ENCODE assay signal across 30 cellular contexts in genomic region chr3:126371096-126371705, GRCh38. TPM values are rescaled to one million over a fixed set of nuclear protein-coding genes. Genes with fewer than 3 reads are reported as not detected.
"Had no signal": no experiment of that assay in that cellular context is flagged by ENCODE, and none has a peak within 500 bp of the region (broad histone marks: within the 10 kb centered on the region; RNA-seq: fewer than 3 reads in every experiment).

No MANE protein-coding gene starts in this region.

- H3K4me1 Mint-ChIP-seq: activated CD4-positive, alpha-beta memory T cell treated with anti-CD3 and anti-CD28 coated beads, Interleukin-2, amount 10 ng/mL, durations not matched to agents 7 days and 5 days; immature natural killer cell; natural killer cell; stimulated activated memory B cell treated with anti-CD40 and anti-IgM and Interleukin-4, amounts not matched to agents 10 μg/mL and 1 μg/mL and 100 μg/mL, for 72 hours; T-helper 17 cell had no signal

- H2AFZ ChIP-seq: hepatocyte had no signal

- H3K9me3 Mint-ChIP-seq: activated CD4-positive, alpha-beta memory T cell treated with anti-CD3 and anti-CD28 coated beads, Interleukin-2, amount 10 ng/mL, durations not matched to agents 7 days and 5 days; activated naive CD4-positive, alpha-beta T cell treated with anti-CD3 and anti-CD28 coated beads, Interleukin-2, amount 50 U/mL, for 72 hours; activated T-helper 1 cell treated with anti-CD3 and anti-CD28 coated beads, Interleukin-12 subunit alpha, Interleukin-12 subunit beta, Interleukin-2, Interleukin-4 antibody, amounts not matched to agents 30 ng/mL and 10 ng/mL and 1 ng/mL, durations not matched to agents 14 hours and 24 hours and 36 hours; immature natural killer cell; natural killer cell; stimulated activated memory B cell treated with anti-CD40 and anti-IgM and Interleukin-4, amounts not matched to agents 10 μg/mL and 1 μg/mL and 100 μg/mL, for 72 hours had no signal

- H3K4me3 Mint-ChIP-seq: activated CD4-positive, alpha-beta memory T cell treated with anti-CD3 and anti-CD28 coated beads, Interleukin-2, amount 10 ng/mL, durations not matched to agents 7 days and 5 days; activated T-helper 1 cell treated with anti-CD3 and anti-CD28 coated beads, Interleukin-12 subunit alpha, Interleukin-12 subunit beta, Interleukin-2, Interleukin-4 antibody, amounts not matched to agents 30 ng/mL and 10 ng/mL and 1 ng/mL, durations not matched to agents 14 hours and 24 hours and 36 hours; immature natural killer cell; natural killer cell; stimulated activated memory B cell treated with anti-CD40 and anti-IgM and Interleukin-4, amounts not matched to agents 10 μg/mL and 1 μg/mL and 100 μg/mL, for 72 hours; T-helper 17 cell had no signal

- H3K36me3 Mint-ChIP-seq: activated naive CD4-positive, alpha-beta T cell treated with anti-CD3 and anti-CD28 coated beads, Interleukin-2, amount 50 U/mL, for 72 hours; immature natural killer cell; natural killer cell; stimulated activated memory B cell treated with anti-CD40 and anti-IgM and Interleukin-4, amounts not matched to agents 10 μg/mL and 1 μg/mL and 100 μg/mL, for 72 hours had no signal

- H3K36me3 ChIP-seq: ascending aorta, brain microvascular endothelial cell, left lung, stomach, suprapubic skin, tibial nerve, vagina had no signal

- H3K4me1 ChIP-seq: ascending aorta, stomach had no signal

- H3K79me2 ChIP-seq: hepatocyte had no signal

- H3K4me3 ChIP-seq: ascending aorta, hepatocyte, left lung, stomach, suprapubic skin, tibial nerve, vagina had no signal

- H3K27ac Mint-ChIP-seq: activated CD4-positive, alpha-beta memory T cell treated with anti-CD3 and anti-CD28 coated beads, Interleukin-2, amount 10 ng/mL, durations not matched to agents 7 days and 5 days; activated naive CD4-positive, alpha-beta T cell treated with anti-CD3 and anti-CD28 coated beads, Interleukin-2, amount 50 U/mL, for 72 hours; activated T-helper 1 cell treated with anti-CD3 and anti-CD28 coated beads, Interleukin-12 subunit alpha, Interleukin-12 subunit beta, Interleukin-2, Interleukin-4 antibody, amounts not matched to agents 30 ng/mL and 10 ng/mL and 1 ng/mL, durations not matched to agents 14 hours and 24 hours and 36 hours; immature natural killer cell; natural killer cell; stimulated activated memory B cell treated with anti-CD40 and anti-IgM and Interleukin-4, amounts not matched to agents 10 μg/mL and 1 μg/mL and 100 μg/mL, for 72 hours; T-helper 17 cell had no signal

- H3K27me3 ChIP-seq: ascending aorta, brain microvascular endothelial cell, hepatocyte, left lung, stomach, tibial nerve, vagina had no signal

- H3K4me2 ChIP-seq: hepatocyte had no signal

- DNase-seq: activated CD4-positive, alpha-beta memory T cell treated with anti-CD3 and anti-CD28 coated beads, Interleukin-2, amount 10 ng/mL, durations not matched to agents 7 days and 5 days; activated CD4-positive, alpha-beta T cell treated with anti-CD3 and anti-CD28 coated beads for 48 hours; activated T-cell treated with anti-CD3 and anti-CD28 coated beads for 4 hours; brain microvascular endothelial cell; caudate nucleus; effector memory CD4-positive, alpha-beta T cell; glutamatergic neuron; immature natural killer cell; kidney glomerular epithelial cell; midbrain; natural killer cell; small intestine; stimulated activated CD4-positive, alpha-beta T cell treated with anti-CD3 and anti-CD28 coated beads, Interleukin-15, amount 100 ng/mL, for 24 hours; stomach; T-helper 17 cell had no signal

- H3K27ac ChIP-seq: ascending aorta, brain microvascular endothelial cell, hepatocyte, left lung, stomach, suprapubic skin, tibial nerve, vagina had no signal

- H3K9me3 ChIP-seq: ascending aorta, left lung, stomach, suprapubic skin, tibial nerve, vagina had no signal

RNA-seq across cellular contexts. Expression of gene KLF15, which starts 14.0 kb away (rescaled TPM):
- total RNA-seq: activated CD4-positive, alpha-beta memory T cell treated with anti-CD3 and anti-CD28 coated beads, Interleukin-2, amount 10 ng/mL, durations not matched to agents 7 days and 5 days had no signal
- polyA plus RNA-seq: immature natural killer cell had no signal

RNA-seq across cellular contexts. Expression of gene CFAP100, which starts 23.5 kb away (rescaled TPM):
- total RNA-seq: activated CD4-positive, alpha-beta memory T cell treated with anti-CD3 and anti-CD28 coated beads, Interleukin-2, amount 10 ng/mL, durations not matched to agents 7 days and 5 days; activated naive CD4-positive, alpha-beta T cell treated with anti-CD3 and anti-CD28 coated beads, Interleukin-2, amount 50 U/mL, for 72 hours; activated T-helper 1 cell treated with anti-CD3 and anti-CD28 coated beads, Interleukin-12 subunit alpha, Interleukin-12 subunit beta, Interleukin-2, Interleukin-4 antibody, amounts not matched to agents 30 ng/mL and 10 ng/mL and 1 ng/mL, durations not matched to agents 14 hours and 24 hours and 36 hours; ascending aorta; dermis microvascular lymphatic vessel endothelial cell; hepatocyte; natural killer cell; osteocyte; pulmonary artery endothelial cell; right cardiac atrium; stomach; suprapubic skin; T-helper 17 cell; vagina had no signal
- polyA plus RNA-seq: adipose tissue, esophagus, hepatocyte, immature natural killer cell, right cardiac atrium, small intestine, stomach had no signal
